ENCODE assay signal across 8 cellular contexts in genomic region chr15:29269485-29270168, GRCh38. TPM values are rescaled to one million over a fixed set of nuclear protein-coding genes. Genes with fewer than 3 reads are reported as not detected.
DNase-seq lines count a peak whose midpoint lies in the region; ATAC-seq and TF ChIP-seq lines count a peak whose summit lies in the region.

Gene NSMCE3 (minus strand): TSS chr15:29269822. CDS start chr15:29269705, 117 bp downstream.

- intact Hi-C loops in CD14-positive monocyte (cut with micrococcal nuclease), result no loop called here

- peak within 1 kb of the TSS; percentile 95 to 97 for H3K4me3 Mint-ChIP-seq in CD14-positive monocyte
- H3K4me3 Mint-ChIP-seq in activated CD4-positive, alpha-beta memory T cell treated with anti-CD3 and anti-CD28 coated beads, Interleukin-2, amount 10 ng/mL, durations not matched to agents 7 days and 5 days, result peak within 1 kb of the TSS; percentile 99

- peaks cover 0 to 4% of the 10 kb centered on the region in 2 donors for H3K36me3 Mint-ChIP-seq in CD14-positive monocyte
- H3K36me3 Mint-ChIP-seq in activated CD4-positive, alpha-beta memory T cell treated with anti-CD3 and anti-CD28 coated beads, Interleukin-2, amount 10 ng/mL, durations not matched to agents 7 days and 5 days (ENCODE audit: low read depth), result peaks cover 6% of the 10 kb centered on the region

- TF ChIP-seq CTCF in CD14-positive monocyte (IDR thresholded peaks at IDR 0.05) (no peak), lung (IDR thresholded peaks at IDR 0.05; ENCODE audit: control extremely low read depth, extremely low read depth) (no peak)

- POLR2A ChIA-PET in activated CD4-positive, alpha-beta memory T cell treated with anti-CD3 and anti-CD28 coated beads, Interleukin-2, amount 10 ng/mL, durations not matched to agents 7 days and 5 days (lab: Charles Lee), result interaction anchor here (0.7 to 1.3 kb wide), 2 partner anchors 8 kb away, joined by 3 read pairs; no protein-coding TSS in a partner anchor

- H3K4me1 Mint-ChIP-seq in CD14-positive monocyte, result peaks cover 44% of the 10 kb centered on the region
- peaks cover 39% of the 10 kb centered on the region for H3K4me1 Mint-ChIP-seq in activated CD4-positive, alpha-beta memory T cell treated with anti-CD3 and anti-CD28 coated beads, Interleukin-2, amount 10 ng/mL, durations not matched to agents 7 days and 5 days

- CTCF ChIA-PET in activated CD4-positive, alpha-beta memory T cell treated with anti-CD3 and anti-CD28 coated beads, Interleukin-2, amount 10 ng/mL, durations not matched to agents 7 days and 5 days (lab: Charles Lee), result interaction anchor here (1.0 kb wide), 1 partner anchor 167 kb away, joined by 6 read pairs; no protein-coding TSS in a partner anchor

- no peaks in the 10 kb centered on the region for H3K36me3 ChIP-seq in ectodermal cell (ENCODE audit: control insufficient read depth, insufficient read depth, low read length)
- H3K36me3 ChIP-seq in lung (ENCODE audit: control insufficient read depth in 2 of 2, insufficient read depth in 2 of 2, low read length in 2 of 2), result no peaks in the 10 kb centered on the region

- no peaks in the 10 kb centered on the region for H3K27me3 ChIP-seq in ectodermal cell (ENCODE audit: control insufficient read depth, insufficient read depth, low read length, poor library complexity, severe bottlenecking)
- no peaks in the 10 kb centered on the region for H3K27me3 ChIP-seq in lung (ENCODE audit: control insufficient read depth, insufficient read depth)

- H3K27ac Mint-ChIP-seq in CD14-positive monocyte, result peak within 1 kb of the TSS; percentile 87 to 97 (median 93)
- H3K27ac Mint-ChIP-seq in activated CD4-positive, alpha-beta memory T cell treated with anti-CD3 and anti-CD28 coated beads, Interleukin-2, amount 10 ng/mL, durations not matched to agents 7 days and 5 days, result peak within 1 kb of the TSS; percentile 96

- H3K27me3 Mint-ChIP-seq in CD14-positive monocyte (ENCODE audit: low read depth in 3 of 3), result peaks cover 0 to 6% (median 4%) of the 10 kb centered on the region in 3 donors
- H3K27me3 Mint-ChIP-seq in activated CD4-positive, alpha-beta memory T cell treated with anti-CD3 and anti-CD28 coated beads, Interleukin-2, amount 10 ng/mL, durations not matched to agents 7 days and 5 days, result no peaks in the 10 kb centered on the region

- H3K27ac ChIP-seq in ectodermal cell (ENCODE audit: insufficient read depth, low read depth, low read length, poor library complexity, severe bottlenecking) (peak within 1 kb of the TSS; percentile 64), lung (ENCODE audit: low read depth in 1 of 2, low read length in 1 of 2) (peak within 1 kb of the TSS; percentile 94 to 96)

- H3K4me3 ChIP-seq in ectodermal cell (ENCODE audit: insufficient read depth, low read depth, low read length) (peak within 1 kb of the TSS; percentile 76), lung (peak within 1 kb of the TSS; percentile 87)

- DNase-seq in CD14-positive monocyte (ENCODE audit: low spot score) (peak; percentile 77), NCI-H774 (lab: John Stamatoyannopoulos, UW) (peak; percentile 81), lung (ENCODE audit: low spot score) (peak; percentile 88)
- peak; percentile 93 for DNase-seq in activated CD4-positive, alpha-beta memory T cell treated with anti-CD3 and anti-CD28 coated beads, Interleukin-2, amount 10 ng/mL, durations not matched to agents 7 days and 5 days
- peak; percentile 80 to 88 (median 86) for DNase-seq in stimulated activated CD4-positive, alpha-beta T cell treated with anti-CD3 and anti-CD28 coated beads, TNF-alpha, amount 100 ng/mL, for 24 hours (ENCODE audit: low read depth in 3 of 3)

- H3K9me3 ChIP-seq in ectodermal cell (ENCODE audit: control insufficient read depth, low read length) (no peaks in the 10 kb centered on the region), lung (ENCODE audit: control insufficient read depth in 2 of 2, insufficient read depth in 1 of 2, low read length in 1 of 2) (no peaks in the 10 kb centered on the region)

- peaks cover 6% of the 10 kb centered on the region for H3K4me1 ChIP-seq in ectodermal cell (ENCODE audit: control insufficient read depth, insufficient read depth, low read length)
- H3K4me1 ChIP-seq in lung (ENCODE audit: control insufficient read depth in 2 of 2, insufficient read depth in 2 of 2, low read length in 2 of 2), result peaks cover 4 to 6% of the 10 kb centered on the region in 2 donors

- 0 to 1% methylated on average over 67 to 68 of the region's 68 CpGs for WGBS in ectodermal cell, 2 experiments
- 0 to 1% methylated on average over 63 to 68 of the region's 68 CpGs for WGBS in lung, 2 donors

- ATAC-seq in GM19395 (IDR thresholded peaks at IDR 0.05; ENCODE audit: unreplicated experiment) (peak; percentile 89), HG03558 (IDR thresholded peaks at IDR 0.05; ENCODE audit: extremely low read depth, unreplicated experiment) (peak; percentile 77), lung (ENCODE audit: insufficient read depth, low FRiP score) (peak; percentile 95)

- peaks cover 0 to 3% (median 0%) of the 10 kb centered on the region in 7 donors for H3K9me3 Mint-ChIP-seq in CD14-positive monocyte
- H3K9me3 Mint-ChIP-seq in activated CD4-positive, alpha-beta memory T cell treated with anti-CD3 and anti-CD28 coated beads, Interleukin-2, amount 10 ng/mL, durations not matched to agents 7 days and 5 days, result no peaks in the 10 kb centered on the region

RNA-seq across cellular contexts. Expression of gene NSMCE3, which starts in this region (rescaled TPM):
- polyA plus RNA-seq in CD14-positive monocyte (1 to 10 TPM; 7.5 to 9.0 TPM), lung (1 to 10 TPM; 4.8 to 5.7 TPM)
- 10 to 100 TPM; 11.1 to 11.2 TPM for total RNA-seq in activated CD4-positive, alpha-beta memory T cell treated with anti-CD3 and anti-CD28 coated beads, Interleukin-2, amount 10 ng/mL, durations not matched to agents 7 days and 5 days
- polyA plus RNA-seq in ectodermal cell (2013, experiment 1 of 4), result 12.2 TPM
- 13.5 TPM for polyA plus RNA-seq in ectodermal cell (2013, experiment 2 of 4)
- 12.5 TPM for polyA plus RNA-seq in ectodermal cell (2013, experiment 3 of 4)
- polyA plus RNA-seq in ectodermal cell (2013, experiment 4 of 4), result 14.1 TPM
- 10 to 100 TPM in 1 of 2 donors, 1 to 10 TPM in 1; 6.2 to 11.4 TPM for total RNA-seq in lung

Comparison
In these comparisons a context has a peak if more than half of its experiments do, and no peak if none do; other contexts are left out.
1. Peak in every context shown above with its lines: DNase-seq, ATAC-seq, H3K4me3 ChIP-seq and H3K27ac ChIP-seq.